19 cellular contexts compared by ENCODE assay signal in genomic region chr12:53479314-53479713, GRCh38. TPM values are rescaled to one million over a fixed set of nuclear protein-coding genes. Genes with fewer than 3 reads are reported as not detected.
DNase-seq lines count a peak whose midpoint lies in the region; ATAC-seq and TF ChIP-seq lines count a peak whose summit lies in the region.
"Had no signal": no experiment of that assay in that cellular context is flagged by ENCODE, and none has a peak within 500 bp of the region (broad histone marks: within the 10 kb centered on the region; RNA-seq: fewer than 3 reads in every experiment).

No MANE protein-coding gene starts in this region.

- intact Hi-C loops in activated CD8-positive, alpha-beta T cell treated with anti-CD3 and anti-CD28 coated beads for 36 hours (cut with micrococcal nuclease): no loop called here
- intact Hi-C loops in sigmoid colon (cut with DNase I): no loop called here

- no peak for TF ChIP-seq CTCF in activated CD8-positive, alpha-beta T cell treated with anti-CD3 and anti-CD28 coated beads for 36 hours (IDR thresholded peaks at IDR 0.05)
- no peak for TF ChIP-seq CTCF in endodermal cell (conservative IDR thresholded peaks at IDR 0.05)
- no peak for TF ChIP-seq CTCF in sigmoid colon (IDR thresholded peaks at IDR 0.05)

- H3K9ac ChIP-seq in endodermal cell (ENCODE audit: extremely low read depth, low read length, poor library complexity, severe bottlenecking): no peak overlapping the region

- H3K4me1 ChIP-seq in endodermal cell (ENCODE audit: control insufficient read depth, insufficient read depth, low read length): peaks cover 41% of the 10 kb centered on the region
- H3K4me1 ChIP-seq in sigmoid colon: peaks cover 0 to 26% (median 11%) of the 10 kb centered on the region in 4 donors
- H3K4me1 ChIP-seq in SJCRH30: no peaks in the 10 kb centered on the region

- no peak for DNase-seq in activated CD8-positive, alpha-beta T cell treated with anti-CD3 and anti-CD28 coated beads for 36 hours
- no peak for DNase-seq in activated CD8-positive, alpha-beta T cell treated with anti-CD3 and anti-CD28 coated beads, Interleukin-2, amount 10 ng/mL, durations not matched to agents 7 days and 5 days
- DNase-seq in T-helper 17 cell (no peak), endodermal cell (no peak), sigmoid colon (peak; percentile 39), DMS153 treated with DMSO at 0.1 percent for 48 hours (lab: John Stamatoyannopoulos, UW; ENCODE audit: unreplicated experiment) (no peak), SJCRH30 (no peak)
- DNase-seq: activated gamma-delta T cell, lower lobe of right lung, MG63, NCI-H187 treated with DMSO at 0.1 percent for 48 hours, NCI-H524, testis had no signal

- H3K36me3 Mint-ChIP-seq in activated CD8-positive, alpha-beta T cell treated with anti-CD3 and anti-CD28 coated beads for 36 hours (ENCODE audit: low read depth): peaks cover 56% of the 10 kb centered on the region
- H3K36me3 Mint-ChIP-seq in activated CD8-positive, alpha-beta T cell treated with anti-CD3 and anti-CD28 coated beads, Interleukin-2, amount 10 ng/mL, durations not matched to agents 7 days and 5 days (ENCODE audit: low read depth): peaks cover 78% of the 10 kb centered on the region
- H3K36me3 Mint-ChIP-seq in T-helper 17 cell (ENCODE audit: low read depth) (peaks cover 6% of the 10 kb centered on the region), endodermal cell (ENCODE audit: low read depth) (peaks cover 80% of the 10 kb centered on the region)

- H3K27me3 ChIP-seq in endodermal cell (ENCODE audit: control insufficient read depth, insufficient read depth, low read length, poor library complexity, severe bottlenecking) (no peaks in the 10 kb centered on the region), sigmoid colon (no peaks in the 10 kb centered on the region), SJCRH30 (no peaks in the 10 kb centered on the region)
- H3K27me3 ChIP-seq: MG63, right atrium auricular region, SJSA1, testis had no signal

- POLR2A ChIA-PET in activated CD8-positive, alpha-beta T cell treated with anti-CD3 and anti-CD28 coated beads for 36 hours (lab: Charles Lee): interaction anchor here (43.3 to 54.1 kb wide), 2 partner anchors 8 to 12 kb away, joined by 1494 read pairs; partner anchors contain the start of genes MAP3K12, NPFF, PCBP2 and TARBP2
- POLR2A ChIA-PET in activated CD8-positive, alpha-beta T cell treated with anti-CD3 and anti-CD28 coated beads, Interleukin-2, amount 10 ng/mL, durations not matched to agents 7 days and 5 days (lab: Charles Lee): interaction anchor here (0.8 to 1.0 kb wide), 2 partner anchors 13 to 15 kb away, joined by 3 read pairs; no protein-coding TSS in a partner anchor

- peak overlapping the region; percentile 4 for H3K27ac Mint-ChIP-seq in activated CD8-positive, alpha-beta T cell treated with anti-CD3 and anti-CD28 coated beads for 36 hours
- H3K27ac Mint-ChIP-seq in activated CD8-positive, alpha-beta T cell treated with anti-CD3 and anti-CD28 coated beads, Interleukin-2, amount 10 ng/mL, durations not matched to agents 7 days and 5 days: no peak overlapping the region
- peak overlapping the region; percentile 54 for H3K27ac Mint-ChIP-seq in T-helper 17 cell
- peak overlapping the region; percentile 55 for H3K27ac Mint-ChIP-seq in endodermal cell

- H3K4me3 ChIP-seq in endodermal cell (ENCODE audit: low read length) (no peak overlapping the region), sigmoid colon (no peak overlapping the region), SJCRH30 (no peak overlapping the region)
- H3K4me3 ChIP-seq: lower lobe of right lung, MG63, right atrium auricular region, SJSA1, testis had no signal

- no peak for ATAC-seq in activated CD8-positive, alpha-beta T cell treated with anti-CD3 and anti-CD28 coated beads for 36 hours
- ATAC-seq in activated CD8-positive, alpha-beta T cell treated with anti-CD3 and anti-CD28 coated beads, Interleukin-2, amount 10 ng/mL, durations not matched to agents 7 days and 5 days: no peak
- no peak for ATAC-seq in T-helper 17 cell
- ATAC-seq in HG02981 (IDR thresholded peaks at IDR 0.05; ENCODE audit: unreplicated experiment): no peak
- ATAC-seq: lower lobe of right lung had no signal

- no peaks in the 10 kb centered on the region for H3K9me3 ChIP-seq in T-helper 17 cell (ENCODE audit: control insufficient read depth, low read length, poor library complexity, severe bottlenecking)
- no peaks in the 10 kb centered on the region for H3K9me3 ChIP-seq in endodermal cell (ENCODE audit: control insufficient read depth, low read length)
- H3K9me3 ChIP-seq in sigmoid colon: no peaks in the 10 kb centered on the region
- H3K9me3 ChIP-seq in SJCRH30 (replicated peaks): no peaks in the 10 kb centered on the region
- H3K9me3 ChIP-seq: lower lobe of right lung, MG63, right atrium auricular region, SJSA1, testis had no signal

- no peaks in the 10 kb centered on the region for H3K9me3 Mint-ChIP-seq in activated CD8-positive, alpha-beta T cell treated with anti-CD3 and anti-CD28 coated beads for 36 hours
- no peaks in the 10 kb centered on the region for H3K9me3 Mint-ChIP-seq in activated CD8-positive, alpha-beta T cell treated with anti-CD3 and anti-CD28 coated beads, Interleukin-2, amount 10 ng/mL, durations not matched to agents 7 days and 5 days (ENCODE audit: insufficient read depth)
- no peaks in the 10 kb centered on the region for H3K9me3 Mint-ChIP-seq in endodermal cell

- H3K27ac ChIP-seq in endodermal cell (ENCODE audit: low read depth, low read length): no peak overlapping the region
- H3K27ac ChIP-seq in sigmoid colon: peak overlapping the region in 2 of 4 donors; percentile 10 to 13
- no peak overlapping the region for H3K27ac ChIP-seq in SJCRH30
- H3K27ac ChIP-seq: lower lobe of right lung, right atrium auricular region, SJSA1 had no signal

- CTCF ChIA-PET in activated CD8-positive, alpha-beta T cell treated with anti-CD3 and anti-CD28 coated beads for 36 hours (lab: Charles Lee): interaction anchor here (1.7 to 7.7 kb wide), 4 partner anchors 14 to 127 kb away, joined by 5 to 66 read pairs (median 16); partner anchors contain the start of genes MAP3K12 and NPFF
- CTCF ChIA-PET in activated CD8-positive, alpha-beta T cell treated with anti-CD3 and anti-CD28 coated beads, Interleukin-2, amount 10 ng/mL, durations not matched to agents 7 days and 5 days (lab: Charles Lee): interaction anchor here (8.6 kb wide), 1 partner anchor 31 kb away, joined by 78 read pairs; no protein-coding TSS in a partner anchor

- no peak for TF ChIP-seq POLR2A in sigmoid colon (IDR thresholded peaks at IDR 0.05)

- TF ChIP-seq EP300 in sigmoid colon (IDR thresholded peaks at IDR 0.05): no peak

- no peak overlapping the region for H3K4me3 Mint-ChIP-seq in activated CD8-positive, alpha-beta T cell treated with anti-CD3 and anti-CD28 coated beads for 36 hours
- H3K4me3 Mint-ChIP-seq in activated CD8-positive, alpha-beta T cell treated with anti-CD3 and anti-CD28 coated beads, Interleukin-2, amount 10 ng/mL, durations not matched to agents 7 days and 5 days: no peak overlapping the region
- H3K4me3 Mint-ChIP-seq in T-helper 17 cell (no peak overlapping the region), endodermal cell (no peak overlapping the region)

- no peaks in the 10 kb centered on the region for H3K27me3 Mint-ChIP-seq in activated CD8-positive, alpha-beta T cell treated with anti-CD3 and anti-CD28 coated beads for 36 hours
- H3K27me3 Mint-ChIP-seq in activated CD8-positive, alpha-beta T cell treated with anti-CD3 and anti-CD28 coated beads, Interleukin-2, amount 10 ng/mL, durations not matched to agents 7 days and 5 days (ENCODE audit: low read depth): no peaks in the 10 kb centered on the region
- H3K27me3 Mint-ChIP-seq in T-helper 17 cell: no peaks in the 10 kb centered on the region
- H3K27me3 Mint-ChIP-seq in endodermal cell (ENCODE audit: insufficient read depth): no peaks in the 10 kb centered on the region

- H3K36me3 ChIP-seq in endodermal cell (ENCODE audit: control insufficient read depth, insufficient read depth, low read length) (peaks cover 96% of the 10 kb centered on the region), sigmoid colon (peaks cover 41 to 100% (median 68%) of the 10 kb centered on the region in 4 donors), SJCRH30 (peaks cover 91% of the 10 kb centered on the region)

- WGBS in endodermal cell (ENCODE audit: insufficient coverage in 1 of 2, insufficient read length in 1 of 2), 2 experiments: 91 to 100% methylated on average over 3 to 5 of the region's 5 CpGs
- WGBS in sigmoid colon, 2 donors: 84 to 85% methylated on average over 5 of the region's 5 CpGs

- H3K4me1 Mint-ChIP-seq in activated CD8-positive, alpha-beta T cell treated with anti-CD3 and anti-CD28 coated beads for 36 hours (ENCODE audit: low read depth): peaks cover 34% of the 10 kb centered on the region
- peaks cover 20% of the 10 kb centered on the region for H3K4me1 Mint-ChIP-seq in activated CD8-positive, alpha-beta T cell treated with anti-CD3 and anti-CD28 coated beads, Interleukin-2, amount 10 ng/mL, durations not matched to agents 7 days and 5 days (ENCODE audit: low read depth)
- H3K4me1 Mint-ChIP-seq in T-helper 17 cell (peaks cover 26% of the 10 kb centered on the region), endodermal cell (peaks cover 59% of the 10 kb centered on the region)

RNA-seq across cellular contexts. Expression of gene MAP3K12, which starts 19.9 kb away (rescaled TPM):
- 10 to 100 TPM in 1 of 2 experiments, 1 to 10 TPM in 1; 8.2 to 10.0 TPM for total RNA-seq in activated CD8-positive, alpha-beta T cell treated with anti-CD3 and anti-CD28 coated beads for 36 hours
- total RNA-seq in activated CD8-positive, alpha-beta T cell treated with anti-CD3 and anti-CD28 coated beads, Interleukin-2, amount 10 ng/mL, durations not matched to agents 7 days and 5 days: 10 to 100 TPM; 22.7 to 22.9 TPM
- total RNA-seq in T-helper 17 cell (10 to 100 TPM; 25.5 to 28.6 TPM), endodermal cell (1 to 10 TPM; 5.5 to 8.1 TPM), sigmoid colon (10 to 100 TPM; 18.5 to 27.4 (median 25.0) TPM)
- 27.5 TPM for polyA plus RNA-seq in endodermal cell (2013, experiment 1 of 2)
- 21.6 TPM for polyA plus RNA-seq in endodermal cell (2013, experiment 2 of 2)
- polyA plus RNA-seq in sigmoid colon: 10 to 100 TPM in 1 of 3 donors, 1 to 10 TPM in 2; 1.6 to 10.1 (median 4.8) TPM
- total RNA-seq in SJCRH30 (2014; rRNA removed; shearing (Covaris generic)): 5.9 and 7.6 TPM in 2 replicates

RNA-seq across cellular contexts. Expression of gene TARBP2, which starts 21.8 kb away (rescaled TPM):
- 10 to 100 TPM; 32.0 to 33.3 TPM for total RNA-seq in activated CD8-positive, alpha-beta T cell treated with anti-CD3 and anti-CD28 coated beads for 36 hours
- total RNA-seq in activated CD8-positive, alpha-beta T cell treated with anti-CD3 and anti-CD28 coated beads, Interleukin-2, amount 10 ng/mL, durations not matched to agents 7 days and 5 days: 10 to 100 TPM; 30.3 to 36.9 TPM
- total RNA-seq in T-helper 17 cell (10 to 100 TPM; 28.4 to 29.3 TPM), endodermal cell (10 to 100 TPM; 48.4 to 60.3 TPM), sigmoid colon (10 to 100 TPM; 16.1 to 29.9 (median 19.4) TPM)
- polyA plus RNA-seq in endodermal cell (2013, experiment 1 of 2): 60.9 TPM
- 51.7 TPM for polyA plus RNA-seq in endodermal cell (2013, experiment 2 of 2)
- 10 to 100 TPM; 16.2 to 29.4 (median 19.7) TPM for polyA plus RNA-seq in sigmoid colon
- total RNA-seq in SJCRH30 (2014; rRNA removed; shearing (Covaris generic)): 35.2 and 41.2 TPM in 2 replicates

RNA-seq across cellular contexts. Expression of gene PCBP2, which starts 27.4 kb away (rescaled TPM):
- 100 to 1,000 TPM; 958 to 973 TPM for total RNA-seq in activated CD8-positive, alpha-beta T cell treated with anti-CD3 and anti-CD28 coated beads for 36 hours
- 100 to 1,000 TPM; 813 to 836 TPM for total RNA-seq in activated CD8-positive, alpha-beta T cell treated with anti-CD3 and anti-CD28 coated beads, Interleukin-2, amount 10 ng/mL, durations not matched to agents 7 days and 5 days
- total RNA-seq in T-helper 17 cell: 1,000 to 10,000 TPM; 1,028 to 1,089 TPM
- total RNA-seq in endodermal cell: 1,000 to 10,000 TPM; 1,281 to 1,338 TPM
- polyA plus RNA-seq in endodermal cell (2013, experiment 1 of 2): 1,028 TPM
- polyA plus RNA-seq in endodermal cell (2013, experiment 2 of 2): 890 TPM
- 100 to 1,000 TPM; 397 to 661 (median 417) TPM for total RNA-seq in sigmoid colon
- 100 to 1,000 TPM; 333 to 455 (median 401) TPM for polyA plus RNA-seq in sigmoid colon
- 246 and 250 TPM in 2 replicates for total RNA-seq in SJCRH30 (2014; rRNA removed; shearing (Covaris generic))

RNA-seq across cellular contexts. Expression of gene NPFF, which starts 28.0 kb away (rescaled TPM):
- not detected for total RNA-seq in activated CD8-positive, alpha-beta T cell treated with anti-CD3 and anti-CD28 coated beads for 36 hours
- total RNA-seq in activated CD8-positive, alpha-beta T cell treated with anti-CD3 and anti-CD28 coated beads, Interleukin-2, amount 10 ng/mL, durations not matched to agents 7 days and 5 days: not detected
- total RNA-seq in T-helper 17 cell (not detected), endodermal cell (not detected), sigmoid colon (not detected)
- 0.85 TPM for polyA plus RNA-seq in endodermal cell (2013, experiment 1 of 2)
- polyA plus RNA-seq in endodermal cell (2013, experiment 2 of 2): not detected
- polyA plus RNA-seq in sigmoid colon: not detected
- total RNA-seq in SJCRH30 (2014; rRNA removed; shearing (Covaris generic)): 0.43 TPM in 1 of 2 replicates, not detected in the other
- total RNA-seq: A172, HT1080, lower lobe of right lung, right atrium auricular region, SJSA1 had no signal
- polyA plus RNA-seq: neural cell had no signal

RNA-seq across cellular contexts. Expression of gene PRR13, which starts 37.8 kb away (rescaled TPM):
- total RNA-seq in activated CD8-positive, alpha-beta T cell treated with anti-CD3 and anti-CD28 coated beads for 36 hours: 100 to 1,000 TPM; 167 to 187 TPM
- 100 to 1,000 TPM; 220 TPM for total RNA-seq in activated CD8-positive, alpha-beta T cell treated with anti-CD3 and anti-CD28 coated beads, Interleukin-2, amount 10 ng/mL, durations not matched to agents 7 days and 5 days
- total RNA-seq in T-helper 17 cell (100 to 1,000 TPM; 168 to 188 TPM), endodermal cell (100 to 1,000 TPM; 184 to 209 TPM), sigmoid colon (10 to 100 TPM; 46.7 to 68.1 (median 55.1) TPM)
- polyA plus RNA-seq in endodermal cell (2013, experiment 1 of 2): 101 TPM
- 95.7 TPM for polyA plus RNA-seq in endodermal cell (2013, experiment 2 of 2)
- 100 to 1,000 TPM; 521 to 955 (median 870) TPM for polyA plus RNA-seq in sigmoid colon
- 54.5 and 59.5 TPM in 2 replicates for total RNA-seq in SJCRH30 (2014; rRNA removed; shearing (Covaris generic))
